19 cellular contexts compared by ENCODE assay signal in genomic region chr10:493391-494148, GRCh38.
DNase-seq lines count a peak whose midpoint lies in the region; TF ChIP-seq lines count a peak whose summit lies in the region.
"Had no signal": no experiment of that assay in that cellular context is flagged by ENCODE, and none has a peak within 500 bp of the region (broad histone marks: within the 10 kb centered on the region; RNA-seq: fewer than 3 reads in every experiment).

No MANE protein-coding gene starts in this region.

- H3K4me3 ChIP-seq in OCI-LY1 (ENCODE audit: low read depth, low read length, poor library complexity, severe bottlenecking) = no peak overlapping the region
- no peak overlapping the region for H3K4me3 ChIP-seq in esophagus muscularis mucosa
- no peak overlapping the region for H3K4me3 ChIP-seq in spleen
- H3K4me3 ChIP-seq: PC-9 had no signal

- no peaks in the 10 kb centered on the region for H3K27me3 Mint-ChIP-seq in nephron (ENCODE audit: low read depth)

- TF ChIP-seq CTCF in OCI-LY1 (IDR thresholded peaks at IDR 0.05; ENCODE audit: low read length) (no peak), esophagus muscularis mucosa (IDR thresholded peaks at IDR 0.05) (no peak), nephron (IDR thresholded peaks at IDR 0.05; ENCODE audit: unreplicated experiment in 3 of 3) (no peak), spleen (IDR thresholded peaks at IDR 0.05 in 8 of 11, conservative IDR thresholded peaks at IDR 0.05 in 3 of 11) (no peak)

- no peak for TF ChIP-seq POLR2A in esophagus muscularis mucosa (IDR thresholded peaks at IDR 0.05; ENCODE audit: low read depth)
- no peak for TF ChIP-seq POLR2A in spleen (IDR thresholded peaks at IDR 0.05)

- H3K9me2 ChIP-seq in OCI-LY1 (ENCODE audit: low read depth, low read length) = no peaks in the 10 kb centered on the region

- H3K9ac ChIP-seq in OCI-LY1 (ENCODE audit: low read length) = peak overlapping the region; percentile 6; the same call in 1 of the 2 replicates
- H3K9ac ChIP-seq: KMS-11 had no signal

- H3K4me3 Mint-ChIP-seq in nephron = no peak overlapping the region
- H3K4me3 Mint-ChIP-seq: HFFc6 had no signal

- WGBS in esophagus muscularis mucosa = 90% methylated on average over 21 of the region's 21 CpGs
- 89 to 95% (median 91%) methylated on average over 21 of the region's 21 CpGs for WGBS in spleen, 5 donors

- H3K27ac ChIP-seq in OCI-LY1 (ENCODE audit: low read depth, low read length, poor library complexity, severe bottlenecking) = peak overlapping the region; percentile 58
- peak overlapping the region; percentile 86 to 93 (median 90) for H3K27ac ChIP-seq in esophagus muscularis mucosa (replicated peaks in 1 of 4)
- no peak overlapping the region for H3K27ac ChIP-seq in spleen
- H3K27ac ChIP-seq: C4-2B, KMS-11, PC-9, RWPE1 had no signal

- H3K79me2 ChIP-seq in OCI-LY1 (ENCODE audit: insufficient read depth, low read length) = peaks cover 67% of the 10 kb centered on the region

- H3K27ac Mint-ChIP-seq in nephron = peak overlapping the region; percentile 12 to 38 (median 22)

- H4K20me1 ChIP-seq in OCI-LY1 (ENCODE audit: insufficient read depth, low read length) = no peaks in the 10 kb centered on the region

- H3K9me3 ChIP-seq in OCI-LY1 (ENCODE audit: low read length) = no peaks in the 10 kb centered on the region
- H3K9me3 ChIP-seq in esophagus muscularis mucosa = no peaks in the 10 kb centered on the region
- H3K9me3 ChIP-seq in spleen = no peaks in the 10 kb centered on the region

- no peak for DNase-seq in esophagus muscularis mucosa (ENCODE audit: extremely low spot score)
- DNase-seq in spleen = peak; percentile 51
- DNase-seq in islet precursor cell = no peak
- no peak for DNase-seq in SHP77 treated with DMSO at 0.1 percent for 48 hours (lab: John Stamatoyannopoulos, UW)
- no peak for DNase-seq in NK-92 (lab: John Stamatoyannopoulos, UW; ENCODE audit: unreplicated experiment)
- DNase-seq: ACHN, DMS79, H7, HFFc6, NCI-H1417, NCI-H187 treated with DMSO at 0.1 percent for 48 hours, NCI-H2227 treated with DMSO at 0.1 percent for 48 hours, NCI-H510A treated with DMSO at 0.1 percent for 48 hours, PC-9 had no signal

- H3K36me3 Mint-ChIP-seq in nephron (ENCODE audit: low read depth) = no peaks in the 10 kb centered on the region

- peaks cover 39% of the 10 kb centered on the region for H3K4me1 ChIP-seq in OCI-LY1 (ENCODE audit: insufficient read depth, low read length, severe bottlenecking)
- peaks cover 46 to 92% (median 80%) of the 10 kb centered on the region in 4 donors for H3K4me1 ChIP-seq in esophagus muscularis mucosa
- peaks cover 0 to 8% (median 6%) of the 10 kb centered on the region in 6 donors for H3K4me1 ChIP-seq in spleen

- intact Hi-C loops in esophagus muscularis mucosa (cut with DNase I) (loop anchor here (5.0 kb wide), 1 partner anchor 36 kb away; no protein-coding TSS in a partner anchor), spleen (cut with DNase I; ENCODE audit: low total_unique reads) (no loop called here)

- TF ChIP-seq EP300 in esophagus muscularis mucosa (IDR thresholded peaks at IDR 0.05) = no peak

- peaks cover 45% of the 10 kb centered on the region for H3K4me1 Mint-ChIP-seq in nephron

- H3F3A ChIP-seq in OCI-LY1 (ENCODE audit: insufficient read depth, low read length) = no peaks in the 10 kb centered on the region

- no peak overlapping the region; the same call in 1 of the 2 replicates for H3K4me2 ChIP-seq in OCI-LY1 (ENCODE audit: low read length)
- H3K4me2 ChIP-seq: KMS-11, PC-9 had no signal

- no peak overlapping the region for H2AFZ ChIP-seq in OCI-LY1 (ENCODE audit: low read length)
- H2AFZ ChIP-seq: PC-9 had no signal

- no peaks in the 10 kb centered on the region for H3K9me3 Mint-ChIP-seq in nephron
- H3K9me3 Mint-ChIP-seq: HFFc6 had no signal

- H3K27me3 ChIP-seq in OCI-LY1 (ENCODE audit: insufficient read depth, low read length) (no peaks in the 10 kb centered on the region), esophagus muscularis mucosa (no peaks in the 10 kb centered on the region), spleen (replicated peaks in 1 of 7) (peaks cover 0 to 26% (median 0%) of the 10 kb centered on the region in 7 donors)

- H3K36me3 ChIP-seq in OCI-LY1 (ENCODE audit: insufficient read depth, low read length) = peaks cover 90% of the 10 kb centered on the region
- no peaks in the 10 kb centered on the region for H3K36me3 ChIP-seq in esophagus muscularis mucosa
- no peaks in the 10 kb centered on the region for H3K36me3 ChIP-seq in spleen

Comparison
In these comparisons a context has a peak if more than half of its experiments do, and no peak if none do; other contexts are left out.
1. H3K27ac ChIP-seq: peak in OCI-LY1 (single experiment) and esophagus muscularis mucosa (4 of 4); none in spleen (0 of 8).